Comparison of ENCODE assay signal across 36 cellular contexts in the genomic region with DNA sequence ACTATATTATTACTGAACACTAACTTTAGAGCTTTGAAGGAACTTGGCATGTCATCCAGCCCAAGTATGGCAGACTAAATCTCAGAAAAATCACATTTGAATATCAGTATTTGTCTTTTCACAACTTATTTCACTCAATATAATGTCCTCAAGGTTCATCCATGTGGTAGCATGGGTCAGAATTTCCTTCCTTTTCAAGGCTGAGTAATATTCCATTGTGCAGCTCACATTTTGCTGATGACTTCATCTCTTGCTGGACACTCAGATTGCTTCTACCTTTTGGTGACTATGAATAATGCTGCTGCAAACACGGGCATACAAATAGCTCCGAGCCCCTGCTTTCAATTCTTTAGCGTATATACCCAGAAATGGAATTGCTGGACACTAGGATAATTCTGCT.
"Had no signal": no experiment of that assay in that cellular context is flagged by ENCODE, and none has a peak within 500 bp of the region (broad histone marks: within the 10 kb centered on the region; RNA-seq: fewer than 3 reads in every experiment).

No MANE protein-coding gene starts in this region.

- FAIRE-seq: astrocyte had no signal

- H3K27me3 Mint-ChIP-seq: activated CD4-positive, alpha-beta T cell treated with anti-CD3 and anti-CD28 coated beads for 36 hours; activated CD4-positive, alpha-beta T cell treated with anti-CD3 and anti-CD28 coated beads, Interleukin-2, amount 10 ng/mL, durations not matched to agents 7 days and 5 days; activated naive CD8-positive, alpha-beta T cell treated with anti-CD3 and anti-CD28 coated beads for 36 hours; T-cell had no signal

- H3K36me3 Mint-ChIP-seq: activated CD8-positive, alpha-beta memory T cell treated with anti-CD3 and anti-CD28 coated beads, Interleukin-2, amount 10 ng/mL, durations not matched to agents 7 days and 5 days; activated naive CD4-positive, alpha-beta T cell treated with anti-CD3 and anti-CD28 coated beads, Interleukin-2, amount 50 U/mL, for 72 hours; activated naive CD8-positive, alpha-beta T cell treated with anti-CD3 and anti-CD28 coated beads for 36 hours; T-cell had no signal

- H3K27ac Mint-ChIP-seq: activated CD4-positive, alpha-beta memory T cell treated with anti-CD3 and anti-CD28 coated beads, Interleukin-2, amount 10 ng/mL, durations not matched to agents 7 days and 5 days; activated CD4-positive, alpha-beta T cell treated with anti-CD3 and anti-CD28 coated beads for 36 hours; activated CD4-positive, alpha-beta T cell treated with anti-CD3 and anti-CD28 coated beads, Interleukin-2, amount 10 ng/mL, durations not matched to agents 7 days and 5 days; activated CD8-positive, alpha-beta memory T cell treated with anti-CD3 and anti-CD28 coated beads, Interleukin-2, amount 10 ng/mL, durations not matched to agents 7 days and 5 days; activated CD8-positive, alpha-beta T cell treated with anti-CD3 and anti-CD28 coated beads, Interleukin-2, amount 10 ng/mL, durations not matched to agents 7 days and 5 days; activated naive CD4-positive, alpha-beta T cell treated with anti-CD3 and anti-CD28 coated beads for 36 hours; activated naive CD4-positive, alpha-beta T cell treated with anti-CD3 and anti-CD28 coated beads, Interleukin-2, amount 50 U/mL, for 72 hours; activated naive CD8-positive, alpha-beta T cell treated with anti-CD3 and anti-CD28 coated beads for 36 hours; activated T-cell treated with anti-CD3 and anti-CD28 coated beads, Interleukin-2, amount 50 U/mL, for 72 hours; activated T-helper 1 cell treated with anti-CD3 and anti-CD28 coated beads, Interleukin-12 subunit alpha, Interleukin-12 subunit beta, Interleukin-2, Interleukin-4 antibody, amounts not matched to agents 30 ng/mL and 10 ng/mL and 1 ng/mL, durations not matched to agents 14 hours and 24 hours and 36 hours; activated T-helper 17 cell treated with anti-CD3 and anti-CD28 coated beads, Interleukin-2, amount 50 U/mL, for 72 hours; T-cell; T-helper 17 cell; WTC11 had no signal

- H3K36me3 ChIP-seq: adrenal gland, brain microvascular endothelial cell, breast epithelium had no signal

- H3K9me3 ChIP-seq: adrenal gland, body of pancreas, breast epithelium had no signal

- H3K4me1 ChIP-seq: adrenal gland had no signal

- H3K27me3 ChIP-seq: adrenal gland, body of pancreas, brain microvascular endothelial cell, breast epithelium had no signal

- H3K9me3 Mint-ChIP-seq: activated CD4-positive, alpha-beta memory T cell treated with anti-CD3 and anti-CD28 coated beads, Interleukin-2, amount 10 ng/mL, durations not matched to agents 7 days and 5 days; activated CD4-positive, alpha-beta T cell treated with anti-CD3 and anti-CD28 coated beads, Interleukin-2, amount 10 ng/mL, durations not matched to agents 7 days and 5 days; activated naive CD4-positive, alpha-beta T cell treated with anti-CD3 and anti-CD28 coated beads for 36 hours; activated naive CD4-positive, alpha-beta T cell treated with anti-CD3 and anti-CD28 coated beads, Interleukin-2, amount 50 U/mL, for 72 hours; activated naive CD8-positive, alpha-beta T cell treated with anti-CD3 and anti-CD28 coated beads for 36 hours; activated T-cell treated with anti-CD3 and anti-CD28 coated beads, Interleukin-2, amount 50 U/mL, for 4 hours; activated T-cell treated with anti-CD3 and anti-CD28 coated beads, Interleukin-2, amount 50 U/mL, for 72 hours; activated T-helper 1 cell treated with anti-CD3 and anti-CD28 coated beads, Interleukin-12 subunit alpha, Interleukin-12 subunit beta, Interleukin-2, Interleukin-4 antibody, amounts not matched to agents 30 ng/mL and 10 ng/mL and 1 ng/mL, durations not matched to agents 14 hours and 24 hours and 36 hours; activated T-helper 17 cell treated with anti-CD3 and anti-CD28 coated beads, Interleukin-2, amount 50 U/mL, for 72 hours had no signal

- DNase-seq: activated CD4-positive, alpha-beta memory T cell treated with anti-CD3 and anti-CD28 coated beads, Interleukin-2, amount 10 ng/mL, durations not matched to agents 7 days and 5 days; activated CD4-positive, alpha-beta T cell treated with anti-CD3 and anti-CD28 coated beads for 1 hour; activated CD4-positive, alpha-beta T cell treated with anti-CD3 and anti-CD28 coated beads for 36 hours; activated CD4-positive, alpha-beta T cell treated with anti-CD3 and anti-CD28 coated beads for 48 hours; activated CD4-positive, alpha-beta T cell treated with anti-CD3 and anti-CD28 coated beads, Interleukin-2, amount 10 ng/mL, durations not matched to agents 7 days and 5 days; activated CD4-positive, alpha-beta T cell treated with anti-CD3 and anti-CD28 coated beads, Interleukin-2, amount 50 U/mL, for 48 hours; activated CD4-positive, CD25-positive, alpha-beta regulatory T cell; activated CD8-positive, alpha-beta memory T cell treated with anti-CD3 and anti-CD28 coated beads for 24 hours; activated CD8-positive, alpha-beta memory T cell treated with anti-CD3 and anti-CD28 coated beads, Interleukin-2, amount 10 ng/mL, durations not matched to agents 7 days and 5 days; activated CD8-positive, alpha-beta T cell treated with anti-CD3 and anti-CD28 coated beads, Interleukin-2, amount 10 ng/mL, durations not matched to agents 7 days and 5 days; activated effector memory CD4-positive, alpha-beta T cell treated with anti-CD3 and anti-CD28 coated beads, Interleukin-2, amount 50 U/mL, for 16 hours; activated gamma-delta T cell treated with Interleukin-2 at 50 U/mL for 16 hours; activated naive CD4-positive, alpha-beta T cell; activated naive CD4-positive, alpha-beta T cell treated with anti-CD3 and anti-CD28 coated beads for 36 hours; activated naive CD4-positive, alpha-beta T cell treated with anti-CD3 and anti-CD28 coated beads, Interleukin-2, amount 50 U/mL, for 16 hours; activated naive CD8-positive, alpha-beta T cell treated with anti-CD3 and anti-CD28 coated beads for 36 hours; activated T-cell treated with anti-CD3 and anti-CD28 coated beads for 4 hours; activated T-cell treated with anti-CD3 and anti-CD28 coated beads, Interleukin-2, amount 50 U/mL, for 1 hour; activated T-cell treated with anti-CD3 and anti-CD28 coated beads, Interleukin-2, amount 50 U/mL, for 4 hours; activated T-cell treated with anti-CD3 and anti-CD28 coated beads, Interleukin-2, amount 50 U/mL, for 72 hours; adrenal gland; amniotic stem cell; aorta; body of pancreas; brain microvascular endothelial cell; central memory CD4-positive, alpha-beta T cell; T-cell; T-helper 17 cell; WERI-Rb-1 had no signal

- H3K27ac ChIP-seq: adrenal gland, brain microvascular endothelial cell, WERI-Rb-1 had no signal

- H3K4me3 ChIP-seq: adrenal gland, body of pancreas, breast epithelium had no signal

- H3K4me3 Mint-ChIP-seq: activated CD4-positive, alpha-beta memory T cell treated with anti-CD3 and anti-CD28 coated beads, Interleukin-2, amount 10 ng/mL, durations not matched to agents 7 days and 5 days; activated CD4-positive, alpha-beta T cell treated with anti-CD3 and anti-CD28 coated beads for 36 hours; activated CD4-positive, alpha-beta T cell treated with anti-CD3 and anti-CD28 coated beads, Interleukin-2, amount 10 ng/mL, durations not matched to agents 7 days and 5 days; activated CD8-positive, alpha-beta memory T cell treated with anti-CD3 and anti-CD28 coated beads, Interleukin-2, amount 10 ng/mL, durations not matched to agents 7 days and 5 days; activated CD8-positive, alpha-beta T cell treated with anti-CD3 and anti-CD28 coated beads, Interleukin-2, amount 10 ng/mL, durations not matched to agents 7 days and 5 days; activated naive CD4-positive, alpha-beta T cell treated with anti-CD3 and anti-CD28 coated beads for 36 hours; activated naive CD8-positive, alpha-beta T cell treated with anti-CD3 and anti-CD28 coated beads for 36 hours; activated T-cell treated with anti-CD3 and anti-CD28 coated beads, Interleukin-2, amount 50 U/mL, for 4 hours; activated T-cell treated with anti-CD3 and anti-CD28 coated beads, Interleukin-2, amount 50 U/mL, for 72 hours; activated T-helper 1 cell treated with anti-CD3 and anti-CD28 coated beads, Interleukin-12 subunit alpha, Interleukin-12 subunit beta, Interleukin-2, Interleukin-4 antibody, amounts not matched to agents 30 ng/mL and 10 ng/mL and 1 ng/mL, durations not matched to agents 14 hours and 24 hours and 36 hours; activated T-helper 17 cell treated with anti-CD3 and anti-CD28 coated beads, Interleukin-2, amount 50 U/mL, for 72 hours; T-cell; T-helper 17 cell; WTC11 had no signal

- ATAC-seq: activated CD4-positive, alpha-beta T cell treated with anti-CD3 and anti-CD28 coated beads for 36 hours; activated CD4-positive, CD25-positive, alpha-beta regulatory T cell treated with anti-CD3 and anti-CD28 coated beads, Interleukin-2, amount 50 U/mL, for 24 hours; activated CD8-positive, alpha-beta memory T cell treated with anti-CD3 and anti-CD28 coated beads, Interleukin-2, amount 10 ng/mL, durations not matched to agents 7 days and 5 days; activated CD8-positive, alpha-beta T cell treated with anti-CD3 and anti-CD28 coated beads, Interleukin-2, amount 10 ng/mL, durations not matched to agents 7 days and 5 days; activated naive CD4-positive, alpha-beta T cell treated with anti-CD3 and anti-CD28 coated beads, Interleukin-2, amount 50 U/mL, for 72 hours; activated T-cell treated with anti-CD3 and anti-CD28 coated beads, Interleukin-2, amount 50 U/mL, for 4 hours; activated T-cell treated with anti-CD3 and anti-CD28 coated beads, Interleukin-2, amount 50 U/mL, for 72 hours; activated T-helper 17 cell treated with anti-CD3 and anti-CD28 coated beads, Interleukin-2, amount 50 U/mL, for 72 hours; body of pancreas; T-cell; T-helper 17 cell; WTC11 had no signal

- H3K4me1 Mint-ChIP-seq: activated CD4-positive, alpha-beta memory T cell treated with anti-CD3 and anti-CD28 coated beads, Interleukin-2, amount 10 ng/mL, durations not matched to agents 7 days and 5 days; activated CD4-positive, alpha-beta T cell treated with anti-CD3 and anti-CD28 coated beads for 36 hours; activated CD4-positive, alpha-beta T cell treated with anti-CD3 and anti-CD28 coated beads, Interleukin-2, amount 10 ng/mL, durations not matched to agents 7 days and 5 days; activated CD8-positive, alpha-beta memory T cell treated with anti-CD3 and anti-CD28 coated beads, Interleukin-2, amount 10 ng/mL, durations not matched to agents 7 days and 5 days; activated naive CD8-positive, alpha-beta T cell treated with anti-CD3 and anti-CD28 coated beads for 36 hours; activated T-helper 17 cell treated with anti-CD3 and anti-CD28 coated beads, Interleukin-2, amount 50 U/mL, for 72 hours; T-cell had no signal
